ENCODE assay signal across 35 cellular contexts in the genomic region with DNA sequence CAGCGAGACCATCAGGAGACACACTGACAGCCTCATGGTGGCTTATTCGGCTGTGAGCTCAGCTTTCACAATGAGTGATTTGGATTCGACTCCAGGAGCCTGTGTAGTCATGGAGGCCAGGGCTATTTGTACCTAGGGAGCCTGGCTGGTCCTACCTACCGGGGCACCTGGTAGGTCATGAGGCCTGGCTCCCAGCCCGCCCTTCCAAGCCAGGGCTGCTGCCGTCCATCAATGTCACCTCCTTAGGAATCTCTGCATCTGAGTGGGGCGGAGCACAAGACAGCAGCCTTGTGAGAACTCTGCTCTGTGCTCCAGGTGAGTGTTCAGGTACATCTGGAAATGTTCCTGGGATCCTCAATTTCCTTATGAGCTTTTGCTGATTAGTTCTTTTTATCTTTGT. TPM values are rescaled to one million over a fixed set of nuclear protein-coding genes. Genes with fewer than 3 reads are reported as not detected.
"Had no signal": no experiment of that assay in that cellular context is flagged by ENCODE, and none has a peak within 500 bp of the region (broad histone marks: within the 10 kb centered on the region; RNA-seq: fewer than 3 reads in every experiment).

Gene SCGB1D4, minus strand, starts transcription at position 101 of the 400 bp plus-strand sequence. Its CDS starts 65 bp downstream, at position 36.

- H3K4me1 ChIP-seq: SJCRH30 had no signal

- H3K9me3 Mint-ChIP-seq: T-cell had no signal

- H3K36me3 Mint-ChIP-seq: T-cell had no signal

- H3K4me3 ChIP-seq: MG63, PC-9, SJCRH30, SK-N-MC had no signal

- H3K4me3 Mint-ChIP-seq: T-cell had no signal

- DNase-seq: Kasumi-1, MG63, NCI-H1048, NCI-H1092 treated with DMSO at 0.1 percent for 48 hours, NCI-H1105 treated with DMSO at 0.1 percent for 48 hours, NCI-H1417, NCI-H1436, NCI-H146, NCI-H1694 treated with DMSO at 0.1 percent for 48 hours, NCI-H187 treated with DMSO at 0.1 percent for 48 hours, NCI-H2029, NCI-H2081, NCI-H2171 treated with DMSO at 0.1 percent for 48 hours, NCI-H2227 treated with DMSO at 0.1 percent for 48 hours, NCI-H345, NCI-H446, NCI-H510A treated with DMSO at 0.1 percent for 48 hours, NCI-H524 treated with DMSO at 0.1 percent for 48 hours, NCI-H526 treated with DMSO at 0.1 percent for 48 hours, NCI-H774, PC-9, SHP77, SIG-M5, SJCRH30, T-cell had no signal

- ATAC-seq: Panc1, Right ventricle myocardium inferior, SK-N-SH treated with all-trans-retinoic acid at 6 μM for 48 hours, T-cell had no signal

- H3K4me1 Mint-ChIP-seq: T-cell had no signal

- H3K36me3 ChIP-seq: MG63, SJCRH30 had no signal

- H2AFZ ChIP-seq: PC-9 had no signal

- H3K27ac Mint-ChIP-seq: T-cell had no signal

- H3K27ac ChIP-seq: PC-9, RWPE1, SJCRH30, SK-N-MC had no signal

- H3K9me3 ChIP-seq: MG63, SJCRH30 had no signal

- H3K4me2 ChIP-seq: PC-9 had no signal

- H3K27me3 ChIP-seq: SJCRH30 had no signal

RNA-seq across cellular contexts. Expression of gene SCGB1D4, which starts in this region (rescaled TPM):
- total RNA-seq: M059J, NCI-H460, OCI-LY7, PC-9, Right ventricle myocardium inferior, RPMI7951, SJCRH30, SK-MEL-5, T-cell had no signal
